In genomic region chr3:152271465-152272035, GRCh38 we compare ENCODE assay signal across 1 cellular context.
TF ChIP-seq lines count a peak whose summit lies in the region.

No MANE protein-coding gene starts in this region.

TF ChIP-seq in GM23338, 12 proteins besides CTCF, POLR2A, EP300 and RAD21 (continued from another document):
- TF ChIP-seq, protein P1, sequence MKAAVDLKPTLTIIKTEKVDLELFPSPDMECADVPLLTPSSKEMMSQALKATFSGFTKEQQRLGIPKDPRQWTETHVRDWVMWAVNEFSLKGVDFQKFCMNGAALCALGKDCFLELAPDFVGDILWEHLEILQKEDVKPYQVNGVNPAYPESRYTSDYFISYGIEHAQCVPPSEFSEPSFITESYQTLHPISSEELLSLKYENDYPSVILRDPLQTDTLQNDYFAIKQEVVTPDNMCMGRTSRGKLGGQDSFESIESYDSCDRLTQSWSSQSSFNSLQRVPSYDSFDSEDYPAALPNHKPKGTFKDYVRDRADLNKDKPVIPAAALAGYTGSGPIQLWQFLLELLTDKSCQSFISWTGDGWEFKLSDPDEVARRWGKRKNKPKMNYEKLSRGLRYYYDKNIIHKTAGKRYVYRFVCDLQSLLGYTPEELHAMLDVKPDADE (IDR thresholded peaks at IDR 0.05), result no peak
- TF ChIP-seq STAT1 (IDR thresholded peaks at IDR 0.05; ENCODE audit: unreplicated experiment) (no peak), EZH2phosphoT487 (IDR thresholded peaks at IDR 0.05; ENCODE audit: unreplicated experiment) (no peak), ZNF331 (CRISPR knock-in tag; IDR thresholded peaks at IDR 0.05; ENCODE audit: low read depth) (no peak)
- TF ChIP-seq, protein P2, sequence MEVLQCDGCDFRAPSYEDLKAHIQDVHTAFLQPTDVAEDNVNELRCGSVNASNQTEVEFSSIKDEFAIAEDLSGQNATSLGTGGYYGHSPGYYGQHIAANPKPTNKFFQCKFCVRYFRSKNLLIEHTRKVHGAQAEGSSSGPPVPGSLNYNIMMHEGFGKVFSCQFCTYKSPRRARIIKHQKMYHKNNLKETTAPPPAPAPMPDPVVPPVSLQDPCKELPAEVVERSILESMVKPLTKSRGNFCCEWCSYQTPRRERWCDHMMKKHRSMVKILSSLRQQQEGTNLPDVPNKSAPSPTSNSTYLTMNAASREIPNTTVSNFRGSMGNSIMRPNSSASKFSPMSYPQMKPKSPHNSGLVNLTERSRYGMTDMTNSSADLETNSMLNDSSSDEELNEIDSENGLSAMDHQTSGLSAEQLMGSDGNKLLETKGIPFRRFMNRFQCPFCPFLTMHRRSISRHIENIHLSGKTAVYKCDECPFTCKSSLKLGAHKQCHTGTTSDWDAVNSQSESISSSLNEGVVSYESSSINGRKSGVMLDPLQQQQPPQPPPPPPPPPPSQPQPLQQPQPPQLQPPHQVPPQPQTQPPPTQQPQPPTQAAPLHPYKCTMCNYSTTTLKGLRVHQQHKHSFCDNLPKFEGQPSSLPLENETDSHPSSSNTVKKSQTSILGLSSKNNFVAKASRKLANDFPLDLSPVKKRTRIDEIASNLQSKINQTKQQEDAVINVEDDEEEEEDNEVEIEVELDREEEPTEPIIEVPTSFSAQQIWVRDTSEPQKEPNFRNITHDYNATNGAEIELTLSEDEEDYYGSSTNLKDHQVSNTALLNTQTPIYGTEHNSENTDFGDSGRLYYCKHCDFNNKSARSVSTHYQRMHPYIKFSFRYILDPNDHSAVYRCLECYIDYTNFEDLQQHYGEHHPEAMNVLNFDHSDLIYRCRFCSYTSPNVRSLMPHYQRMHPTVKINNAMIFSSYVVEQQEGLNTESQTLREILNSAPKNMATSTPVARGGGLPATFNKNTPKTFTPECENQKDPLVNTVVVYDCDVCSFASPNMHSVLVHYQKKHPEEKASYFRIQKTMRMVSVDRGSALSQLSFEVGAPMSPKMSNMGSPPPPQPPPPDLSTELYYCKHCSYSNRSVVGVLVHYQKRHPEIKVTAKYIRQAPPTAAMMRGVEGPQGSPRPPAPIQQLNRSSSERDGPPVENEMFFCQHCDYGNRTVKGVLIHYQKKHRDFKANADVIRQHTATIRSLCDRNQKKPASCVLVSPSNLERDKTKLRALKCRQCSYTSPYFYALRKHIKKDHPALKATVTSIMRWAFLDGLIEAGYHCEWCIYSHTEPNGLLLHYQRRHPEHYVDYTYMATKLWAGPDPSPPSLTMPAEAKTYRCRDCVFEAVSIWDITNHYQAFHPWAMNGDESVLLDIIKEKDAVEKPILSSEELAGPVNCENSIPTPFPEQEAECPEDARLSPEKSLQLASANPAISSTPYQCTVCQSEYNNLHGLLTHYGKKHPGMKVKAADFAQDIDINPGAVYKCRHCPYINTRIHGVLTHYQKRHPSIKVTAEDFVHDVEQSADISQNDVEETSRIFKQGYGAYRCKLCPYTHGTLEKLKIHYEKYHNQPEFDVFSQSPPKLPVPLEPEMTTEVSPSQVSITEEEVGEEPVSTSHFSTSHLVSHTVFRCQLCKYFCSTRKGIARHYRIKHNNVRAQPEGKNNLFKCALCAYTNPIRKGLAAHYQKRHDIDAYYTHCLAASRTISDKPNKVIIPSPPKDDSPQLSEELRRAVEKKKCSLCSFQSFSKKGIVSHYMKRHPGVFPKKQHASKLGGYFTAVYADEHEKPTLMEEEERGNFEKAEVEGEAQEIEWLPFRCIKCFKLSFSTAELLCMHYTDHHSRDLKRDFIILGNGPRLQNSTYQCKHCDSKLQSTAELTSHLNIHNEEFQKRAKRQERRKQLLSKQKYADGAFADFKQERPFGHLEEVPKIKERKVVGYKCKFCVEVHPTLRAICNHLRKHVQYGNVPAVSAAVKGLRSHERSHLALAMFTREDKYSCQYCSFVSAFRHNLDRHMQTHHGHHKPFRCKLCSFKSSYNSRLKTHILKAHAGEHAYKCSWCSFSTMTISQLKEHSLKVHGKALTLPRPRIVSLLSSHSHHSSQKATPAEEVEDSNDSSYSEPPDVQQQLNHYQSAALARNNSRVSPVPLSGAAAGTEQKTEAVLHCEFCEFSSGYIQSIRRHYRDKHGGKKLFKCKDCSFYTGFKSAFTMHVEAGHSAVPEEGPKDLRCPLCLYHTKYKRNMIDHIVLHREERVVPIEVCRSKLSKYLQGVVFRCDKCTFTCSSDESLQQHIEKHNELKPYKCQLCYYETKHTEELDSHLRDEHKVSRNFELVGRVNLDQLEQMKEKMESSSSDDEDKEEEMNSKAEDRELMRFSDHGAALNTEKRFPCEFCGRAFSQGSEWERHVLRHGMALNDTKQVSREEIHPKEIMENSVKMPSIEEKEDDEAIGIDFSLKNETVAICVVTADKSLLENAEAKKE (CRISPR knock-in tag; IDR thresholded peaks at IDR 0.05), result no peak
